In the genomic region with DNA sequence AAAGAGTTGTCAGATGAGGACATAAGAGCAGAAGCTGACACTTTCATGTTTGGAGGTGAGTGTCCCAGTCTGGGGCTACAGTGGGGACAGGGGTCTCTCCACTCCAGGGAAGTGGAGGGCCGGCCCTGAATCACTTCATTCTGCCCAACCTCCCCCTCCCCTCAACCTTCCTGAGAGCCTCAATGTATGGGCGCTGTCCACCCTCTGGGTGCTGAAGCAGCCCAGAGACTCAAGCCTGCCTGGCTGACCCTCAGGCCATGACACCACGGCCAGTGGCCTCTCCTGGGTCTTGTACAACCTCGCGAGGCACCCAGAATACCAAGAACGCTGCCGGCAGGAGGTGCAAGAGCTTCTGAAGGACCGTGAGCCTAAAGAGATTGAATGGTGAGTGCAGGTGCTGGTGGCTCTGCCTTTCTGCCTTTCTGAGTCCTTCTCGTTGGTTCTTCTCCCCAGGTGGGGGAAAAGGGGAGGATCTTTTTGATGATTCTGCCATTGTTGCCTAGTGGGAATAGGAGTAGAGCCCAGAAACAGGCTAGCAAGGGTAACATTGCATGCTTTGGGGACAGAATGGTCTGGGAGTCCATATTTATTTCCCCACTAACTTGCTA, we compare ENCODE assay signal across 21 cellular contexts. TPM values are rescaled to one million over a fixed set of nuclear protein-coding genes. Genes with fewer than 3 reads are reported as not detected.
A peak's percentile ranks its signal among the peaks of the same experiment; 100 is the strongest.
DNase-seq lines count a peak whose midpoint lies in the region; ATAC-seq, FAIRE-seq and TF ChIP-seq lines count a peak whose summit lies in the region.
"Had no signal": no experiment of that assay in that cellular context is flagged by ENCODE, and none has a peak within 500 bp of the region (broad histone marks: within the 10 kb centered on the region; RNA-seq: fewer than 3 reads in every experiment).

No MANE protein-coding gene starts in this region.

- H3K9ac ChIP-seq in GM12878 (ENCODE audit: control insufficient read depth, insufficient read depth, low read length): no peak overlapping the region

- TF ChIP-seq POLR2A in NB4 (IDR thresholded peaks at IDR 0.05; ENCODE audit: extremely low read depth, insufficient read length): no peak
- TF ChIP-seq POLR2A in GM12878 (IDR thresholded peaks at IDR 0.05; ENCODE audit: low read depth, low read length): no peak

- BruUV-seq in GM12878 (replicated peaks; lab: Mats Ljungman, UMichigan): no TSS peak

- no peaks in the 10 kb centered on the region for H3K4me1 ChIP-seq in GM12878 (ENCODE audit: control insufficient read depth, insufficient read depth, low read length)
- H3K4me1 ChIP-seq: body of pancreas, colonic mucosa, lower lobe of right lung, pancreas had no signal

- CTCF ChIA-PET in activated naive CD4-positive, alpha-beta T cell treated with anti-CD3 and anti-CD28 coated beads, Interleukin-2, amount 10 ng/mL, durations not matched to agents 7 days and 5 days (lab: Charles Lee): interaction anchor here (1.3 kb wide), 1 partner anchor 9 kb away, joined by 3 read pairs; no protein-coding TSS in a partner anchor
- CTCF ChIA-PET in GM12878 (lab: Yijun Ruan, JAX): no interaction called here

- no peaks in the 10 kb centered on the region for H4K20me1 ChIP-seq in GM12878 (ENCODE audit: control insufficient read depth, insufficient read depth)

- H3K4me3 ChIP-seq in NB4 (ENCODE audit: low read depth, low read length) (no peak overlapping the region), GM12878 (no peak overlapping the region)
- H3K4me3 ChIP-seq: body of pancreas, colonic mucosa, lower lobe of right lung, pancreas, skin epidermis had no signal

- TF ChIP-seq EP300 in GM12878 (IDR thresholded peaks at IDR 0.05; ENCODE audit: borderline replicate concordance in 1 of 2, control insufficient read depth in 1 of 2, low read depth in 2 of 2, low read length in 2 of 2): no peak

- H3K4me1 Mint-ChIP-seq in activated naive CD4-positive, alpha-beta T cell treated with anti-CD3 and anti-CD28 coated beads, Interleukin-2, amount 10 ng/mL, durations not matched to agents 7 days and 5 days: no peaks in the 10 kb centered on the region
- H3K4me1 Mint-ChIP-seq: naive B cell had no signal

- H3K4me3 Mint-ChIP-seq in activated naive CD4-positive, alpha-beta T cell treated with anti-CD3 and anti-CD28 coated beads, Interleukin-2, amount 10 ng/mL, durations not matched to agents 7 days and 5 days: no peak overlapping the region
- H3K4me3 Mint-ChIP-seq: naive B cell had no signal

- H3K27ac ChIP-seq in GM12878 (ENCODE audit: control insufficient read depth, insufficient read depth): no peak overlapping the region
- H3K27ac ChIP-seq: body of pancreas, colonic mucosa, epithelial cell of prostate, lower lobe of right lung, pancreas, skin epidermis had no signal

- H3K27ac Mint-ChIP-seq in activated naive CD4-positive, alpha-beta T cell treated with anti-CD3 and anti-CD28 coated beads, Interleukin-2, amount 10 ng/mL, durations not matched to agents 7 days and 5 days: no peak overlapping the region
- H3K27ac Mint-ChIP-seq in activated naive CD4-positive, alpha-beta T cell treated with anti-CD3 and anti-CD28 coated beads, Interleukin-2, amount 50 U/mL, for 72 hours: no peak overlapping the region
- H3K27ac Mint-ChIP-seq: naive B cell had no signal

- H3K27me3 ChIP-seq in GM12878 (replicated peaks in 1 of 2; ENCODE audit: control insufficient read depth in 2 of 2, insufficient read depth in 2 of 2, low read length in 1 of 2): no peaks in the 10 kb centered on the region
- H3K27me3 ChIP-seq: colonic mucosa had no signal

- in situ Hi-C loops in GM12878 (cut with MboI): no loop called here

- no peaks in the 10 kb centered on the region for H3K9me3 ChIP-seq in GM12878 (replicated peaks; ENCODE audit: control insufficient read depth, insufficient read depth, low read length)
- H3K9me3 ChIP-seq: body of pancreas, colonic mucosa, lower lobe of right lung, pancreas had no signal

- RAD21 ChIA-PET in GM12878 (lab: Charles Lee; ENCODE audit: unreplicated experiment): no interaction called here

- ATAC-seq in activated naive CD4-positive, alpha-beta T cell treated with anti-CD3 and anti-CD28 coated beads, Interleukin-2, amount 50 U/mL, for 72 hours: no peak
- ATAC-seq in GM12878 (no peak), HG02981 (IDR thresholded peaks at IDR 0.05; ENCODE audit: unreplicated experiment) (no peak), GM21723 (IDR thresholded peaks at IDR 0.05; ENCODE audit: unreplicated experiment) (no peak)
- ATAC-seq: body of pancreas, lower lobe of right lung had no signal

- POLR2A ChIA-PET in GM12878 (lab: Charles Lee): no interaction called here

- no peak overlapping the region for H2AFZ ChIP-seq in GM12878 (ENCODE audit: control insufficient read depth, low read depth, low read length)

- H3K36me3 ChIP-seq in GM12878 (ENCODE audit: control insufficient read depth in 2 of 2, insufficient read depth in 2 of 2, low read length in 1 of 2): no peaks in the 10 kb centered on the region
- H3K36me3 ChIP-seq: colonic mucosa, lower lobe of right lung, pancreas had no signal

- intact Hi-C loops in GM12878 (cut with micrococcal nuclease; ENCODE audit: unreplicated experiment): no loop called here

- no peaks in the 10 kb centered on the region for H3K79me2 ChIP-seq in GM12878 (ENCODE audit: control insufficient read depth, insufficient read depth, low read length)

- no peak overlapping the region for H3K4me2 ChIP-seq in GM12878 (ENCODE audit: control insufficient read depth, insufficient read depth)

- no peaks in the 10 kb centered on the region for H3K9me3 Mint-ChIP-seq in activated naive CD4-positive, alpha-beta T cell treated with anti-CD3 and anti-CD28 coated beads, Interleukin-2, amount 10 ng/mL, durations not matched to agents 7 days and 5 days
- H3K9me3 Mint-ChIP-seq in activated naive CD4-positive, alpha-beta T cell treated with anti-CD3 and anti-CD28 coated beads, Interleukin-2, amount 50 U/mL, for 72 hours: peaks cover 0 to 4% of the 10 kb centered on the region in 2 donors

- H3K27me3 Mint-ChIP-seq in activated naive CD4-positive, alpha-beta T cell treated with anti-CD3 and anti-CD28 coated beads, Interleukin-2, amount 10 ng/mL, durations not matched to agents 7 days and 5 days: peaks cover 10% of the 10 kb centered on the region

- no peaks in the 10 kb centered on the region for H3K36me3 Mint-ChIP-seq in activated naive CD4-positive, alpha-beta T cell treated with anti-CD3 and anti-CD28 coated beads, Interleukin-2, amount 10 ng/mL, durations not matched to agents 7 days and 5 days
- no peaks in the 10 kb centered on the region for H3K36me3 Mint-ChIP-seq in activated naive CD4-positive, alpha-beta T cell treated with anti-CD3 and anti-CD28 coated beads, Interleukin-2, amount 50 U/mL, for 72 hours
- H3K36me3 Mint-ChIP-seq: naive B cell had no signal

- no peak for TF ChIP-seq CTCF in NB4 (IDR thresholded peaks at IDR 0.05; ENCODE audit: low read depth, low read length)
- TF ChIP-seq CTCF in GM12878 (IDR thresholded peaks at IDR 0.05 in 2 of 3, conservative IDR thresholded peaks at IDR 0.05 in 1 of 3; ENCODE audit: control insufficient read depth in 2 of 3, extremely low read depth in 1 of 3, insufficient read depth in 1 of 3, low read depth in 3 of 3, low read length in 3 of 3): no peak

- SMC1A ChIA-PET in GM12878 (lab: Charles Lee; ENCODE audit: uncharacterized antibody, unreplicated experiment): no interaction called here

- TF ChIP-seq RAD21 in GM12878 (IDR thresholded peaks at IDR 0.05; ENCODE audit: insufficient read depth, low read depth, low read length): no peak

- WGBS in GM12878 (ENCODE audit: insufficient coverage, insufficient replicate concordance, low lambda C conversion rate, missing lambda C conversion rate): 9% methylated on average over 9 of the region's 9 CpGs

- DNase-seq in activated naive CD4-positive, alpha-beta T cell treated with anti-CD3 and anti-CD28 coated beads, Interleukin-2, amount 10 ng/mL, durations not matched to agents 7 days and 5 days: peak; percentile 45
- DNase-seq in activated naive CD4-positive, alpha-beta T cell treated with anti-CD3 and anti-CD28 coated beads, Interleukin-2, amount 50 U/mL, for 72 hours (ENCODE audit: low spot score in 2 of 2): no peak
- DNase-seq in NB4 (ENCODE audit: low read depth): peak; percentile 48
- no peak for DNase-seq in GM12878 (ENCODE audit: low read depth, low spot score)
- DNase-seq in retina: peak; percentile 4
- no peak for DNase-seq in DMS53 treated with DMSO at 0.1 percent for 48 hours (lab: John Stamatoyannopoulos, UW; ENCODE audit: unreplicated experiment)
- DNase-seq: activated CD4-positive, CD25-positive, alpha-beta regulatory T cell treated with anti-CD3 and anti-CD28 coated beads, Interleukin-2, amount 50 U/mL, for 72 hours; activated naive CD4-positive, alpha-beta T cell; body of pancreas; lower lobe of right lung; naive B cell; pancreas; stimulated activated CD4-positive, alpha-beta T cell treated with anti-CD3 and anti-CD28 coated beads, Interleukin-4, amount 100 ng/mL, for 4 hours; stimulated activated CD8-positive, alpha-beta memory T cell treated with anti-CD3 and anti-CD28 coated beads, Interleukin-4, amount 100 ng/mL, for 48 hours had no signal

- FAIRE-seq in GM12878 (lab: Jason Lieb, UNC): no peak
- FAIRE-seq: pancreas had no signal

RNA-seq across cellular contexts. Expression of gene CYP4F8, which starts 8.8 kb away (rescaled TPM):
- not detected for total RNA-seq in activated naive CD4-positive, alpha-beta T cell treated with anti-CD3 and anti-CD28 coated beads, Interleukin-2, amount 50 U/mL, for 72 hours
- total RNA-seq in GM12878 (2013; cell fraction: nucleolus; rRNA removed): not detected in 2 replicates
- total RNA-seq in GM12878 (2014; rRNA removed): not detected in 2 replicates
- not detected in 2 replicates for total RNA-seq in GM12878 (2014; rRNA removed; fragmentation: Illumina TruSeq; extraction: Trizol)
- not detected in 2 replicates for total RNA-seq in GM12878 (2021)
- polyA plus RNA-seq in GM12878 (2011; ENCODE audit: low read depth): not detected
- polyA plus RNA-seq in GM12878 (2011; rRNA removed): not detected in 2 replicates
- polyA plus RNA-seq in GM12878 (2011; cell fraction: cytosol; rRNA removed): not detected in 2 replicates
- not detected in 2 replicates for polyA plus RNA-seq in GM12878 (2011; cell fraction: nucleus; rRNA removed)
- not detected in 2 replicates for polyA plus RNA-seq in GM12878 (2012)
- not detected in 2 replicates for polyA plus RNA-seq in GM12878 (2014; fragmentation: Illumina TruSeq; extraction: Trizol)
- polyA plus RNA-seq in GM12878 (2014; fragmentation: Nextera tagmentation; extraction: Ambion mirVana): not detected
- polyA plus RNA-seq in GM12878 (2014; rRNA removed): not detected in 2 replicates
- polyA plus RNA-seq in GM12878 (2016; fragmentation: Nextera tagmentation; extraction: Ambion mirVana): not detected
- polyA minus RNA-seq in GM12878 (2011; rRNA and poly(A)+ RNA removed): not detected in 2 replicates
- not detected in 2 replicates for polyA minus RNA-seq in GM12878 (2011; cell fraction: cytosol; rRNA and poly(A)+ RNA removed)
- not detected in 2 replicates for polyA minus RNA-seq in GM12878 (2011; cell fraction: nucleus; rRNA and poly(A)+ RNA removed)
- total RNA-seq: colonic mucosa; lower lobe of right lung; pancreas; T-helper 1 cell treated with Interleukin-12 subunit alpha and Interleukin-12 subunit beta and Interleukin-4 antibody, amounts not matched to agents 30 ng/mL and 1 ng/mL, for 36 hours; temporal lobe had no signal
- polyA plus RNA-seq: pancreas had no signal

RNA-seq across cellular contexts. Expression of gene CYP4F3, which starts 16.9 kb away (rescaled TPM):
- under 1 TPM; 0.14 to 0.18 TPM for total RNA-seq in activated naive CD4-positive, alpha-beta T cell treated with anti-CD3 and anti-CD28 coated beads, Interleukin-2, amount 50 U/mL, for 72 hours
- total RNA-seq in GM12878 (2013; cell fraction: nucleolus; rRNA removed): 0.50 and 0.56 TPM in 2 replicates
- 1.6 and 1.7 TPM in 2 replicates for total RNA-seq in GM12878 (2014; rRNA removed)
- 0.89 and 1.2 TPM in 2 replicates for total RNA-seq in GM12878 (2014; rRNA removed; fragmentation: Illumina TruSeq; extraction: Trizol)
- 2.4 and 2.9 TPM in 2 replicates for total RNA-seq in GM12878 (2021)
- 0.45 TPM for polyA plus RNA-seq in GM12878 (2011; ENCODE audit: low read depth)
- 4.4 and 4.7 TPM in 2 replicates for polyA plus RNA-seq in GM12878 (2011; rRNA removed)
- polyA plus RNA-seq in GM12878 (2011; cell fraction: cytosol; rRNA removed): 3.1 and 5.0 TPM in 2 replicates
- polyA plus RNA-seq in GM12878 (2011; cell fraction: nucleus; rRNA removed): 10.4 and 12.5 TPM in 2 replicates
- 0.81 and 0.93 TPM in 2 replicates for polyA plus RNA-seq in GM12878 (2012)
- polyA plus RNA-seq in GM12878 (2014; fragmentation: Illumina TruSeq; extraction: Trizol): 1.1 and 1.5 TPM in 2 replicates
- polyA plus RNA-seq in GM12878 (2014; fragmentation: Nextera tagmentation; extraction: Ambion mirVana): under 1 TPM; 0.08 to 0.40 TPM
- polyA plus RNA-seq in GM12878 (2014; rRNA removed): 3.3 and 3.4 TPM in 2 replicates
- polyA plus RNA-seq in GM12878 (2016; fragmentation: Nextera tagmentation; extraction: Ambion mirVana): 1 to 10 TPM; 1.2 TPM
- polyA minus RNA-seq in GM12878 (2011; rRNA and poly(A)+ RNA removed): 5.9 and 6.2 TPM in 2 replicates
- 1.6 and 5.6 TPM in 2 replicates for polyA minus RNA-seq in GM12878 (2011; cell fraction: cytosol; rRNA and poly(A)+ RNA removed)
- polyA minus RNA-seq in GM12878 (2011; cell fraction: nucleus; rRNA and poly(A)+ RNA removed): 5.7 and 9.9 TPM in 2 replicates
- total RNA-seq: T-helper 1 cell treated with Interleukin-12 subunit alpha and Interleukin-12 subunit beta and Interleukin-4 antibody, amounts not matched to agents 30 ng/mL and 1 ng/mL, for 36 hours had no signal

RNA-seq across cellular contexts. Expression of gene CYP4F12, which starts 49.1 kb away (rescaled TPM):
- total RNA-seq in activated naive CD4-positive, alpha-beta T cell treated with anti-CD3 and anti-CD28 coated beads, Interleukin-2, amount 50 U/mL, for 72 hours: under 1 TPM in 1 of 2 donors, not detected in 1; 0.32 TPM
- 0.65 and 0.69 TPM in 2 replicates for total RNA-seq in GM12878 (2013; cell fraction: nucleolus; rRNA removed)
- total RNA-seq in GM12878 (2014; rRNA removed) (not detected in 2 replicates), GM12878 (2014; rRNA removed; fragmentation: Illumina TruSeq; extraction: Trizol) (not detected in 2 replicates), GM12878 (2021) (not detected in 2 replicates)
- 0.14 TPM for polyA plus RNA-seq in GM12878 (2011; ENCODE audit: low read depth)
- polyA plus RNA-seq in GM12878 (2011; rRNA removed) (0.20 TPM in 2 replicates), GM12878 (2014; fragmentation: Illumina TruSeq; extraction: Trizol) (not detected in 2 replicates), GM12878 (2014; fragmentation: Nextera tagmentation; extraction: Ambion mirVana) (not detected), GM12878 (2014; rRNA removed) (0.12 TPM in 1 of 2 replicates, not detected in the other), GM12878 (2016; fragmentation: Nextera tagmentation; extraction: Ambion mirVana) (not detected)
- polyA plus RNA-seq in GM12878 (2011; cell fraction: cytosol; rRNA removed): 0.28 and 0.30 TPM in 2 replicates
- polyA plus RNA-seq in GM12878 (2011; cell fraction: nucleus; rRNA removed): 3.6 and 3.7 TPM in 2 replicates
- polyA plus RNA-seq in GM12878 (2012): 0.07 and 0.25 TPM in 2 replicates
- polyA minus RNA-seq in GM12878 (2011; rRNA and poly(A)+ RNA removed): 0.15 and 0.37 TPM in 2 replicates
- polyA minus RNA-seq in GM12878 (2011; cell fraction: cytosol; rRNA and poly(A)+ RNA removed): not detected in 2 replicates
- polyA minus RNA-seq in GM12878 (2011; cell fraction: nucleus; rRNA and poly(A)+ RNA removed): 0.96 and 1.5 TPM in 2 replicates
- total RNA-seq: T-helper 1 cell treated with Interleukin-12 subunit alpha and Interleukin-12 subunit beta and Interleukin-4 antibody, amounts not matched to agents 30 ng/mL and 1 ng/mL, for 36 hours had no signal

Comparison
In these comparisons a context has a peak if more than half of its experiments do, and no peak if none do; other contexts are left out.
1. DNase-seq: peak in activated naive CD4-positive, alpha-beta T cell treated with anti-CD3 and anti-CD28 coated beads, Interleukin-2, amount 10 ng/mL, durations not matched to agents 7 days and 5 days (single experiment), NB4 (single experiment) and retina (single experiment); none in activated naive CD4-positive, alpha-beta T cell treated with anti-CD3 and anti-CD28 coated beads, Interleukin-2, amount 50 U/mL, for 72 hours (0 of 2), GM12878 (single experiment) and DMS53 treated with DMSO at 0.1 percent for 48 hours (single experiment).